ENCODE assay signal across 9 cellular contexts in the genomic region with DNA sequence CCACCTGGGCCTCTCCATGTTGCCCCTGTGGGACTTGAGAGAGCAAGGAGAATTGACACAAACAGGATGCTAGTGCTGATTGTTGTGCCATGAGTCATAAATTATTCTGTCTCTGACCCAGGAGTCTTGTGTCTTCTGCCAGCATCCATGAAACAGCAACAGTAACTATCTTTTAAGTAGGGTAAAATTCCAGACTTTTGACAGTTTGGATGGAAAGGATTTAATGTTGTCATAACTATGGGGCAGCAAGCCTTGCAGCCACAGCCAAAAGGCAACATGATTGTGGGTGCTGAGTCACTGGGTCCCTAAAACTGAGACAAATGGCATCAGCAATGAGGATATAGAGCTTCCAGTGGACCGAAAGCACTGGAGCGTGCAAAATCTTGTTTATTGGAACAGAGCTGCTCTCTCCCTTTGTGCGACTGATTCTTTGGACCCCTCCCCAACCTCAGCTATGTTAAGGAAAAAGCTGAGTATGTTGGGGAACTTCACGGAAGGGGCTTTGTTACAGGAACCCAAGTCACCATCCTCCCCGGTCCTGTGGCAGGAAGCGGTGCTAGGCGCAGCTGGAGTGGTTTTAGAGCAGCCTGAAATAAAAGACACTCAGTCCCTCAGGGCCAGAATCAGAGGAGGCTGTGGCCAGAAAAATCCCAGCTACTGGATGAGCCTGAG. TPM values are rescaled to one million over a fixed set of nuclear protein-coding genes. Genes with fewer than 3 reads are reported as not detected.
A peak's percentile ranks its signal among the peaks of the same experiment; 100 is the strongest.
DNase-seq lines count a peak whose midpoint lies in the region; ATAC-seq and TF ChIP-seq lines count a peak whose summit lies in the region.
"Had no signal": no experiment of that assay in that cellular context is flagged by ENCODE, and none has a peak within 500 bp of the region (broad histone marks: within the 10 kb centered on the region; RNA-seq: fewer than 3 reads in every experiment).

No MANE protein-coding gene starts in this region.

- peak overlapping the region; percentile 94 for H3K27ac Mint-ChIP-seq in activated CD8-positive, alpha-beta memory T cell treated with anti-CD3 and anti-CD28 coated beads, Interleukin-2, amount 10 ng/mL, durations not matched to agents 7 days and 5 days
- H3K27ac Mint-ChIP-seq in stimulated activated effector memory CD8-positive, alpha-beta T cell treated with anti-CD3 and anti-CD28 coated beads, Interleukin-12 subunit alpha, Interleukin-12 subunit beta, amount 100 ng/mL, for 72 hours = peak overlapping the region; percentile 92

- ATAC-seq in activated CD8-positive, alpha-beta memory T cell treated with anti-CD3 and anti-CD28 coated beads, Interleukin-2, amount 10 ng/mL, durations not matched to agents 7 days and 5 days = peak; percentile 76
- ATAC-seq in Panc1 (peak; percentile 63), HG02885 (IDR thresholded peaks at IDR 0.05; ENCODE audit: poor library complexity, unreplicated experiment) (no peak), HG03280 (IDR thresholded peaks at IDR 0.05; ENCODE audit: unreplicated experiment) (no peak), HG03135 (IDR thresholded peaks at IDR 0.05; ENCODE audit: unreplicated experiment) (no peak)
- ATAC-seq in stimulated activated effector memory CD8-positive, alpha-beta T cell treated with anti-CD3 and anti-CD28 coated beads, Interleukin-12 subunit alpha, Interleukin-12 subunit beta, amount 100 ng/mL, for 72 hours = peak; percentile 81

- no peak overlapping the region for H3K4me3 ChIP-seq in Panc1 (ENCODE audit: low read depth in 2 of 2, low read length in 2 of 2)
- H3K4me3 ChIP-seq: lower lobe of right lung had no signal

- no peaks in the 10 kb centered on the region for H3K9me3 Mint-ChIP-seq in activated CD8-positive, alpha-beta memory T cell treated with anti-CD3 and anti-CD28 coated beads, Interleukin-2, amount 10 ng/mL, durations not matched to agents 7 days and 5 days (ENCODE audit: low read depth)
- H3K9me3 Mint-ChIP-seq in stimulated activated effector memory CD8-positive, alpha-beta T cell treated with anti-CD3 and anti-CD28 coated beads, Interleukin-12 subunit alpha, Interleukin-12 subunit beta, amount 100 ng/mL, for 72 hours = no peaks in the 10 kb centered on the region

- BruUV-seq in Panc1 (replicated peaks; lab: Mats Ljungman, UMichigan) = no TSS peak

- H3K9me3 ChIP-seq in Panc1 (ENCODE audit: control insufficient read depth, insufficient read depth, low read depth, low read length) = no peaks in the 10 kb centered on the region
- H3K9me3 ChIP-seq: lower lobe of right lung had no signal

- TF ChIP-seq CTCF in Panc1 (IDR thresholded peaks at IDR 0.05) = no peak

- no peaks in the 10 kb centered on the region for H3K27me3 ChIP-seq in Panc1 (ENCODE audit: control insufficient read depth, insufficient read depth, low read length)

- intact Hi-C loops in Panc1 (cut with micrococcal nuclease; ENCODE audit: unreplicated experiment) = no loop called here

- H3K27me3 Mint-ChIP-seq in activated CD8-positive, alpha-beta memory T cell treated with anti-CD3 and anti-CD28 coated beads, Interleukin-2, amount 10 ng/mL, durations not matched to agents 7 days and 5 days = no peaks in the 10 kb centered on the region

- POLR2A ChIA-PET in Panc1 (lab: Charles Lee) = interaction anchor here (0.6 kb wide), 2 partner anchors 10 to 14 kb away, joined by 3 to 10 read pairs; no protein-coding TSS in a partner anchor

- in situ Hi-C loops in Panc1 (cut with HindIII; ENCODE audit: low pct_unique_long_range_greater_than_20kb, low sequenced_read_pairs) = no loop called here

- peak overlapping the region; percentile 58 for H3K27ac ChIP-seq in Panc1 (ENCODE audit: low read length)
- H3K27ac ChIP-seq: lower lobe of right lung had no signal

- peaks cover 23% of the 10 kb centered on the region for H3K36me3 Mint-ChIP-seq in activated CD8-positive, alpha-beta memory T cell treated with anti-CD3 and anti-CD28 coated beads, Interleukin-2, amount 10 ng/mL, durations not matched to agents 7 days and 5 days
- peaks cover 12% of the 10 kb centered on the region for H3K36me3 Mint-ChIP-seq in stimulated activated effector memory CD8-positive, alpha-beta T cell treated with anti-CD3 and anti-CD28 coated beads, Interleukin-12 subunit alpha, Interleukin-12 subunit beta, amount 100 ng/mL, for 72 hours

- H3K4me3 Mint-ChIP-seq in activated CD8-positive, alpha-beta memory T cell treated with anti-CD3 and anti-CD28 coated beads, Interleukin-2, amount 10 ng/mL, durations not matched to agents 7 days and 5 days = peak overlapping the region; percentile 54
- peak overlapping the region; percentile 66 for H3K4me3 Mint-ChIP-seq in stimulated activated effector memory CD8-positive, alpha-beta T cell treated with anti-CD3 and anti-CD28 coated beads, Interleukin-12 subunit alpha, Interleukin-12 subunit beta, amount 100 ng/mL, for 72 hours

- H3K4me1 Mint-ChIP-seq in activated CD8-positive, alpha-beta memory T cell treated with anti-CD3 and anti-CD28 coated beads, Interleukin-2, amount 10 ng/mL, durations not matched to agents 7 days and 5 days = peaks cover 68% of the 10 kb centered on the region
- H3K4me1 Mint-ChIP-seq in stimulated activated effector memory CD8-positive, alpha-beta T cell treated with anti-CD3 and anti-CD28 coated beads, Interleukin-12 subunit alpha, Interleukin-12 subunit beta, amount 100 ng/mL, for 72 hours = peaks cover 58% of the 10 kb centered on the region

- peaks cover 17% of the 10 kb centered on the region for H3K4me1 ChIP-seq in Panc1 (ENCODE audit: control insufficient read depth, insufficient read depth, low read length)
- H3K4me1 ChIP-seq: lower lobe of right lung had no signal

- peak; percentile 79 for DNase-seq in activated CD8-positive, alpha-beta memory T cell treated with anti-CD3 and anti-CD28 coated beads, Interleukin-2, amount 10 ng/mL, durations not matched to agents 7 days and 5 days
- DNase-seq in activated CD8-positive, alpha-beta memory T cell treated with anti-CD3 and anti-CD28 coated beads for 24 hours = no peak
- DNase-seq in Panc1 (ENCODE audit: low read depth, low spot score) = no peak
- DNase-seq in ecto neural progenitor cell (ENCODE audit: low spot score) = peak; percentile 55
- peak; percentile 22 to 71 for DNase-seq in stimulated activated effector memory CD8-positive, alpha-beta T cell treated with anti-CD3 and anti-CD28 coated beads, Interleukin-12 subunit alpha, Interleukin-12 subunit beta, amount 100 ng/mL, for 72 hours (ENCODE audit: low spot score in 2 of 2)
- DNase-seq: lower lobe of right lung had no signal

- H3K36me3 ChIP-seq in Panc1 (ENCODE audit: control insufficient read depth, insufficient read depth, low read length) = no peaks in the 10 kb centered on the region
- H3K36me3 ChIP-seq: lower lobe of right lung had no signal

- CTCF ChIA-PET in activated CD8-positive, alpha-beta memory T cell treated with anti-CD3 and anti-CD28 coated beads, Interleukin-2, amount 10 ng/mL, durations not matched to agents 7 days and 5 days (lab: Charles Lee) = interaction anchor here (0.6 to 1.7 kb wide), 8 partner anchors 8 to 663 kb away, joined by 3 to 13 read pairs (median 3); partner anchors contain the start of genes ITPRIPL1 and SNRNP200
- CTCF ChIA-PET in Panc1 (lab: Charles Lee) = no interaction called here

RNA-seq across cellular contexts. Expression of gene ITPRIPL1, which starts 9.6 kb away (rescaled TPM):
- total RNA-seq in activated CD8-positive, alpha-beta memory T cell treated with anti-CD3 and anti-CD28 coated beads, Interleukin-2, amount 10 ng/mL, durations not matched to agents 7 days and 5 days = 10 to 100 TPM; 53.2 to 56.9 TPM
- total RNA-seq in Panc1 (2021; ENCODE audit: unreplicated experiment) = 12.2 TPM
- 9.6 TPM for polyA plus RNA-seq in Panc1 (2012; ENCODE audit: insufficient read length)

RNA-seq across cellular contexts. Expression of gene SNRNP200, which starts 10.2 kb away (rescaled TPM):
- total RNA-seq in activated CD8-positive, alpha-beta memory T cell treated with anti-CD3 and anti-CD28 coated beads, Interleukin-2, amount 10 ng/mL, durations not matched to agents 7 days and 5 days = 100 to 1,000 TPM; 170 to 182 TPM
- total RNA-seq in Panc1 (2021; ENCODE audit: unreplicated experiment) = 231 TPM
- polyA plus RNA-seq in Panc1 (2012; ENCODE audit: insufficient read length) = 251 TPM

RNA-seq across cellular contexts. Expression of gene NCAPH, which starts 20.0 kb away (rescaled TPM):
- total RNA-seq in activated CD8-positive, alpha-beta memory T cell treated with anti-CD3 and anti-CD28 coated beads, Interleukin-2, amount 10 ng/mL, durations not matched to agents 7 days and 5 days = 100 to 1,000 TPM; 115 to 117 TPM
- total RNA-seq in Panc1 (2021; ENCODE audit: unreplicated experiment) = 55.6 TPM
- 20.5 TPM for polyA plus RNA-seq in Panc1 (2012; ENCODE audit: insufficient read length)

RNA-seq across cellular contexts. Expression of gene CIAO1, which starts 49.5 kb away (rescaled TPM):
- total RNA-seq in activated CD8-positive, alpha-beta memory T cell treated with anti-CD3 and anti-CD28 coated beads, Interleukin-2, amount 10 ng/mL, durations not matched to agents 7 days and 5 days = 10 to 100 TPM; 67.0 to 76.8 TPM
- 85.5 TPM for total RNA-seq in Panc1 (2021; ENCODE audit: unreplicated experiment)
- 77.4 TPM for polyA plus RNA-seq in Panc1 (2012; ENCODE audit: insufficient read length)

RNA-seq across cellular contexts. Expression of gene TMEM127, which starts 49.7 kb away (rescaled TPM):
- total RNA-seq in activated CD8-positive, alpha-beta memory T cell treated with anti-CD3 and anti-CD28 coated beads, Interleukin-2, amount 10 ng/mL, durations not matched to agents 7 days and 5 days = 10 to 100 TPM; 32.7 to 36.9 TPM
- total RNA-seq in Panc1 (2021; ENCODE audit: unreplicated experiment) = 63.1 TPM
- polyA plus RNA-seq in Panc1 (2012; ENCODE audit: insufficient read length) = 48.7 TPM

Comparison
In these comparisons a context has a peak if more than half of its experiments do, and no peak if none do; other contexts are left out.
1. DNase-seq: peak in activated CD8-positive, alpha-beta memory T cell treated with anti-CD3 and anti-CD28 coated beads, Interleukin-2, amount 10 ng/mL, durations not matched to agents 7 days and 5 days (single experiment), ecto neural progenitor cell (single experiment) and stimulated activated effector memory CD8-positive, alpha-beta T cell treated with anti-CD3 and anti-CD28 coated beads, Interleukin-12 subunit alpha, Interleukin-12 subunit beta, amount 100 ng/mL, for 72 hours (2 of 2); none in activated CD8-positive, alpha-beta memory T cell treated with anti-CD3 and anti-CD28 coated beads for 24 hours (single experiment) and Panc1 (single experiment).
2. ATAC-seq: peak in activated CD8-positive, alpha-beta memory T cell treated with anti-CD3 and anti-CD28 coated beads, Interleukin-2, amount 10 ng/mL, durations not matched to agents 7 days and 5 days (single experiment), Panc1 (single experiment) and stimulated activated effector memory CD8-positive, alpha-beta T cell treated with anti-CD3 and anti-CD28 coated beads, Interleukin-12 subunit alpha, Interleukin-12 subunit beta, amount 100 ng/mL, for 72 hours (single experiment); none in HG02885 (single experiment), HG03280 (single experiment) and HG03135 (single experiment).